ENCODE assay signal across 8 cellular contexts in genomic region chr3:170908235-170909116, GRCh38. TPM values are rescaled to one million over a fixed set of nuclear protein-coding genes. Genes with fewer than 3 reads are reported as not detected.
DNase-seq lines count a peak whose midpoint lies in the region; ATAC-seq and TF ChIP-seq lines count a peak whose summit lies in the region.

TSS of gene EIF5A2 (minus strand) at chr3:170908637. CDS start at chr3:170907806, 831 bp downstream.

- CTCF ChIA-PET in BJ (lab: Yijun Ruan, JAX) = interaction anchor here (0.5 to 1.0 kb wide), 3 partner anchors 12 to 139 kb away, joined by 3 to 4 read pairs (median 3); no protein-coding TSS in a partner anchor

- peak within 1 kb of the TSS; percentile 65 for H3K27ac ChIP-seq in lower lobe of right lung

- H3K36me3 ChIP-seq in BJ (ENCODE audit: control insufficient read depth, insufficient read depth, low read length) = no peaks in the 10 kb centered on the region
- H3K36me3 ChIP-seq in lower lobe of right lung = no peaks in the 10 kb centered on the region

- peak; percentile 71 for DNase-seq in BJ (ENCODE audit: low read depth)
- DNase-seq in NCI-H526 (lab: John Stamatoyannopoulos, UW) = peak; percentile 84 to 97
- DNase-seq in activated CD4-positive, alpha-beta T cell treated with anti-CD3 and anti-CD28 coated beads, Interleukin-2, amount 50 U/mL, for 4 hours = peak; percentile 95 to 96
- DNase-seq in ecto neural progenitor cell (ENCODE audit: low spot score) = peak; percentile 91
- peak; percentile 96 for DNase-seq in lower lobe of right lung
- peak; percentile 92 to 97 for DNase-seq in stimulated activated CD4-positive, alpha-beta T cell treated with anti-CD3 and anti-CD28 coated beads, Interleukin-4, amount 100 ng/mL, for 48 hours (ENCODE audit: low read depth in 2 of 2)

- TF ChIP-seq CTCF in BJ (IDR thresholded peaks at IDR 0.05; ENCODE audit: insufficient read depth, low read depth, low read length) = no peak
- no peak for TF ChIP-seq CTCF in lower lobe of right lung (IDR thresholded peaks at IDR 0.05)

- H3K27me3 ChIP-seq in BJ (ENCODE audit: control insufficient read depth, insufficient read depth, low read length) = no peaks in the 10 kb centered on the region
- peaks cover 5% of the 10 kb centered on the region for H3K27me3 ChIP-seq in lower lobe of right lung (ENCODE audit: low read depth)

- POLR2A ChIA-PET in BJ (lab: Charles Lee) = no interaction called here

- H3K4me3 ChIP-seq in BJ (ENCODE audit: low read depth, low read length) = peak within 1 kb of the TSS; percentile 86
- peak within 1 kb of the TSS; percentile 71 for H3K4me3 ChIP-seq in lower lobe of right lung

- peaks cover 15% of the 10 kb centered on the region for H3K9me3 ChIP-seq in lower lobe of right lung

- ATAC-seq in GM19328 (IDR thresholded peaks at IDR 0.05; ENCODE audit: unreplicated experiment) (peak; percentile 90), HG03460 (IDR thresholded peaks at IDR 0.05; ENCODE audit: unreplicated experiment) (peak; percentile 93), lower lobe of right lung (peak; percentile 97 to 98)

- H3K4me1 ChIP-seq in lower lobe of right lung = peaks cover 9% of the 10 kb centered on the region

- intact Hi-C loops in lower lobe of right lung (cut with DNase I) = no loop called here

RNA-seq across cellular contexts. Expression of gene EIF5A2, which starts in this region (rescaled TPM):
- polyA plus RNA-seq in BJ (2011; rRNA removed) = 7.8 and 11.2 TPM in 2 replicates
- 6.1 and 8.4 TPM in 2 replicates for polyA minus RNA-seq in BJ (2011; rRNA and poly(A)+ RNA removed)
- total RNA-seq in lower lobe of right lung = 6.7 TPM

Comparison
In these comparisons a context has a peak if more than half of its experiments do, and no peak if none do; other contexts are left out.
1. Peak in every context shown above with its lines: DNase-seq, ATAC-seq, H3K4me3 ChIP-seq and H3K27ac ChIP-seq.